8 cellular contexts compared by ENCODE assay signal in genomic region chr22:29306175-29306829, GRCh38. TPM values are rescaled to one million over a fixed set of nuclear protein-coding genes. Genes with fewer than 3 reads are reported as not detected.
DNase-seq lines count a peak whose midpoint lies in the region; ATAC-seq and TF ChIP-seq lines count a peak whose summit lies in the region.

Gene GAS2L1, plus strand, starts transcription at chr22:29306650. Its CDS starts 1,456 bp downstream, at chr22:29308106.

- intact Hi-C loops in Panc1 (cut with micrococcal nuclease; ENCODE audit: unreplicated experiment): no loop called here
- intact Hi-C loops in adrenal gland (cut with DNase I): no loop called here
- intact Hi-C loops in Right ventricle myocardium superior (cut with DNase I): loop anchor here (2.0 to 5.0 kb wide), 2 partner anchors 38 to 51 kb away; partner anchors contain the start of gene EWSR1

- ATAC-seq in Panc1 (peak; percentile 70), Right ventricle myocardium superior (ENCODE audit: poor library complexity) (peak; percentile 74), GM19351 (IDR thresholded peaks at IDR 0.05; ENCODE audit: unreplicated experiment) (no peak)

- no peaks in the 10 kb centered on the region for H3K9me3 ChIP-seq in Panc1 (ENCODE audit: control insufficient read depth, insufficient read depth, low read depth, low read length)
- H3K9me3 ChIP-seq in adrenal gland (replicated peaks in 1 of 3): no peaks in the 10 kb centered on the region

- DNase-seq in COLO668 (lab: John Stamatoyannopoulos, UW; ENCODE audit: unreplicated experiment) (peak; percentile 63), HK-2 (ENCODE audit: unreplicated experiment) (peak; percentile 82), Panc1 (ENCODE audit: low read depth, low spot score) (no peak), adrenal gland (peak; percentile 82 to 88 (median 86)), Right ventricle myocardium superior (peak; percentile 93), occipital lobe (lab: John Stamatoyannopoulos, UW) (peak; percentile 55), NK-92 (lab: John Stamatoyannopoulos, UW; ENCODE audit: unreplicated experiment) (no peak)

- TF ChIP-seq POLR2A in adrenal gland (IDR thresholded peaks at IDR 0.05): no peak

- no TSS peak for BruUV-seq in Panc1 (replicated peaks; lab: Mats Ljungman, UMichigan)

- TF ChIP-seq CTCF in Panc1 (IDR thresholded peaks at IDR 0.05) (peak; percentile 13; the same call in 1 of the 2 replicates), adrenal gland (IDR thresholded peaks at IDR 0.05) (peak; percentile 55 to 73 (median 67))

- POLR2A ChIA-PET in Panc1 (lab: Charles Lee): interaction anchor here (0.6 to 0.7 kb wide), 2 partner anchors 57 to 318 kb away, joined by 3 to 16 read pairs; no protein-coding TSS in a partner anchor

- WGBS in adrenal gland, 4 donors: 0 to 3% (median 0%) methylated on average over 9 to 40 of the region's 40 CpGs

- H3K4me3 ChIP-seq in Panc1 (ENCODE audit: low read depth in 2 of 2, low read length in 2 of 2): peak within 1 kb of the TSS; percentile 66 to 75
- H3K4me3 ChIP-seq in adrenal gland: peak within 1 kb of the TSS; percentile 3 to 93 (median 37)

- no peaks in the 10 kb centered on the region for H3K27me3 ChIP-seq in Panc1 (ENCODE audit: control insufficient read depth, insufficient read depth, low read length)
- no peaks in the 10 kb centered on the region for H3K27me3 ChIP-seq in adrenal gland

- in situ Hi-C loops in Panc1 (cut with HindIII; ENCODE audit: low pct_unique_long_range_greater_than_20kb, low sequenced_read_pairs): no loop called here

- CTCF ChIA-PET in Panc1 (lab: Charles Lee): no interaction called here

- H3K27ac ChIP-seq in Panc1 (ENCODE audit: low read length): peak within 1 kb of the TSS; percentile 88
- peak within 1 kb of the TSS; percentile 43 to 93 (median 76) for H3K27ac ChIP-seq in adrenal gland

- H3K4me1 ChIP-seq in Panc1 (ENCODE audit: control insufficient read depth, insufficient read depth, low read length) (peaks cover 31% of the 10 kb centered on the region), adrenal gland (replicated peaks in 1 of 2) (peaks cover 51 to 66% of the 10 kb centered on the region in 2 donors)

- H3K36me3 ChIP-seq in Panc1 (ENCODE audit: control insufficient read depth, insufficient read depth, low read length) (no peaks in the 10 kb centered on the region; the same call in 1 of the 2 replicates), adrenal gland (replicated peaks in 1 of 2) (no peaks in the 10 kb centered on the region)

RNA-seq across cellular contexts. Expression of gene GAS2L1, which starts in this region (rescaled TPM):
- total RNA-seq in Panc1 (2021; ENCODE audit: unreplicated experiment) (68.8 TPM), adrenal gland (10 to 100 TPM; 29.7 to 87.3 (median 55.6) TPM), Right ventricle myocardium superior (24.4 TPM), occipital lobe (7.3 TPM)
- 74.4 TPM for polyA plus RNA-seq in Panc1 (2012; ENCODE audit: insufficient read length)
- polyA plus RNA-seq in adrenal gland: 10 to 100 TPM in 2 of 3 donors, 1 to 10 TPM in 1; 3.6 to 42.1 (median 33.1) TPM

Comparison
In these comparisons a context has a peak if more than half of its experiments do, and no peak if none do; other contexts are left out.
1. DNase-seq: peak in COLO668 (single experiment), HK-2 (single experiment), adrenal gland (7 of 7), Right ventricle myocardium superior (single experiment) and occipital lobe (single experiment); none in Panc1 (single experiment) and NK-92 (single experiment).